ENCODE assay signal across 16 cellular contexts in the genomic region with DNA sequence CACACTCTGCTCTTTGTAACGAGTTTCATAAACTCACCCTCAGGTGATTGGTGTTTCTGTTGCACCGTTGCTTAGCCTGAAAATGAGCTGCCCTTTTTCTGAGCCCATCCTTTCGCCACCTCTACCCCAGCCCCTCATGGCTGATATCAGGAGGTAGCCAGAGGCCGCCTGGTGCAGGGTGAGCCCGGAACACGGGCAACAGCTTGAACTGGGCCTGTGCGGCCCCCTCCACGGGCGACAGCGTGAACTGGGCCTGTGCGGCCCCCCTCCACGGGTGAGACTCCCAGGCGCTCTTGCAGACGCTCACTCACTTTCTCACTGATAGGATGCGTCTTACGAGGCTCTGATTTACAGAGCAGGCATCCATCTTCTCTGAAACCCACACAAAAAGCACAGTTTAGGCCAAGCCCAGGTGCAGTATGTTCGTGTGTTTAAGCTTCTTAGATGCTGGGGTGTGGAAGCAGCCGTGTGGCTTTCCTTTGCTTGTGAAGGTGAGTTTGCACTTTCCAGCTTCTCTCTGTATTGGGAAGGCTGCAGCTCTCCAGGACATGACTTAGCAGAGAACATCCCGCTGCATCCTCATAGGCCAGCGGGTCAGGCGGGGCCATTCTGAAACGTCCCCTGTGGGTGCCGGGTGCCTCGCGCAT.
DNase-seq lines count a peak whose midpoint lies in the region; ATAC-seq and TF ChIP-seq lines count a peak whose summit lies in the region.
"Had no signal": no experiment of that assay in that cellular context is flagged by ENCODE, and none has a peak within 500 bp of the region (broad histone marks: within the 10 kb centered on the region; RNA-seq: fewer than 3 reads in every experiment).

No MANE protein-coding gene starts in this region.

- no peaks in the 10 kb centered on the region for H3K4me1 ChIP-seq in ovary (ENCODE audit: insufficient read depth)
- H3K4me1 ChIP-seq: transverse colon had no signal

- no peaks in the 10 kb centered on the region for H3K9me3 ChIP-seq in ovary
- H3K9me3 ChIP-seq: transverse colon had no signal

- H3K4me3 Mint-ChIP-seq in activated CD4-positive, alpha-beta T cell treated with anti-CD3 and anti-CD28 coated beads for 36 hours: no peak overlapping the region
- H3K4me3 Mint-ChIP-seq in IgD-negative memory B cell (no peak overlapping the region), endothelial cell (ENCODE audit: unreplicated experiment) (peak overlapping the region; percentile 27)
- H3K4me3 Mint-ChIP-seq: activated CD4-positive, alpha-beta memory T cell treated with anti-CD3 and anti-CD28 coated beads for 36 hours had no signal

- intact Hi-C loops in activated CD4-positive, alpha-beta T cell treated with anti-CD3 and anti-CD28 coated beads for 36 hours (cut with DNase I, micrococcal nuclease): no loop called here
- intact Hi-C loops in ovary (cut with DNase I): no loop called here

- ATAC-seq in activated CD4-positive, alpha-beta T cell treated with anti-CD3 and anti-CD28 coated beads for 36 hours: no peak

- H3K9me3 Mint-ChIP-seq in activated CD4-positive, alpha-beta T cell treated with anti-CD3 and anti-CD28 coated beads for 36 hours (ENCODE audit: low read depth): no peaks in the 10 kb centered on the region
- H3K9me3 Mint-ChIP-seq in IgD-negative memory B cell (no peaks in the 10 kb centered on the region), endothelial cell (ENCODE audit: unreplicated experiment) (no peaks in the 10 kb centered on the region)
- H3K9me3 Mint-ChIP-seq: activated CD4-positive, alpha-beta memory T cell treated with anti-CD3 and anti-CD28 coated beads for 36 hours had no signal

- no peak overlapping the region for H3K27ac ChIP-seq in ovary
- H3K27ac ChIP-seq: C4-2B, transverse colon had no signal

- POLR2A ChIA-PET in activated CD4-positive, alpha-beta T cell treated with anti-CD3 and anti-CD28 coated beads for 36 hours (lab: Charles Lee): no interaction called here

- H3K4me3 ChIP-seq in ovary: no peak overlapping the region
- H3K4me3 ChIP-seq: transverse colon had no signal

- CTCF ChIA-PET in activated CD4-positive, alpha-beta T cell treated with anti-CD3 and anti-CD28 coated beads for 36 hours (lab: Charles Lee): interaction anchor here (0.6 kb wide), 1 partner anchor 201 kb away, joined by 3 read pairs; no protein-coding TSS in a partner anchor

- H3K27ac Mint-ChIP-seq in activated CD4-positive, alpha-beta T cell treated with anti-CD3 and anti-CD28 coated beads for 36 hours: peak overlapping the region; percentile 58
- H3K27ac Mint-ChIP-seq in IgD-negative memory B cell (peak overlapping the region in 2 of 3 donors; percentile 27 to 60), endothelial cell (ENCODE audit: unreplicated experiment) (no peak overlapping the region)
- H3K27ac Mint-ChIP-seq: activated CD4-positive, alpha-beta memory T cell treated with anti-CD3 and anti-CD28 coated beads for 36 hours had no signal

- H3K36me3 Mint-ChIP-seq in activated CD4-positive, alpha-beta T cell treated with anti-CD3 and anti-CD28 coated beads for 36 hours (ENCODE audit: low read depth): peaks cover 20% of the 10 kb centered on the region
- no peaks in the 10 kb centered on the region for H3K36me3 Mint-ChIP-seq in IgD-negative memory B cell
- H3K36me3 Mint-ChIP-seq in endothelial cell (ENCODE audit: low read depth, unreplicated experiment): peaks cover 12% of the 10 kb centered on the region

- WGBS in ovary, 3 donors: 88 to 90% (median 90%) methylated on average over 25 of the region's 25 CpGs

- no peaks in the 10 kb centered on the region for H3K36me3 ChIP-seq in ovary
- H3K36me3 ChIP-seq: transverse colon had no signal

- no peak for TF ChIP-seq EP300 in ovary (IDR thresholded peaks at IDR 0.05)

- TF ChIP-seq CTCF in endothelial cell (IDR thresholded peaks at IDR 0.05; ENCODE audit: unreplicated experiment): no peak
- TF ChIP-seq CTCF in ovary (IDR thresholded peaks at IDR 0.05): no peak
- TF ChIP-seq CTCF in GM20000 (IDR thresholded peaks at IDR 0.05; ENCODE audit: extremely low read depth, missing control alignments): no peak

- TF ChIP-seq POLR2A in ovary (IDR thresholded peaks at IDR 0.05): no peak

- peaks cover 8% of the 10 kb centered on the region for H3K4me1 Mint-ChIP-seq in activated CD4-positive, alpha-beta T cell treated with anti-CD3 and anti-CD28 coated beads for 36 hours
- H3K4me1 Mint-ChIP-seq in IgD-negative memory B cell: no peaks in the 10 kb centered on the region
- H3K4me1 Mint-ChIP-seq in endothelial cell (ENCODE audit: unreplicated experiment): peaks cover under 1% of the 10 kb centered on the region

- DNase-seq in activated CD4-positive, alpha-beta T cell treated with anti-CD3 and anti-CD28 coated beads for 36 hours: no peak
- no peak for DNase-seq in activated CD4-positive, alpha-beta T cell treated with anti-CD3 and anti-CD28 coated beads, Interleukin-2, amount 50 U/mL, for 4 hours
- DNase-seq in endothelial cell (ENCODE audit: low spot score): no peak
- DNase-seq in ovary: peak in 3 of 5 donors; percentile 8 to 13 (median 11)
- no peak for DNase-seq in GM20000 (ENCODE audit: low spot score)
- DNase-seq in AG20443 (ENCODE audit: low spot score): no peak
- no peak for DNase-seq in activated effector memory CD4-positive, alpha-beta T cell treated with Interleukin-2 at 50 U/mL for 16 hours
- DNase-seq: 8988T; activated CD4-positive, alpha-beta memory T cell treated with anti-CD3 and anti-CD28 coated beads for 36 hours; DMS79; IMR-90; NCI-H2081; NCI-H524 treated with DMSO at 0.1 percent for 48 hours; transverse colon had no signal

- H3K27me3 Mint-ChIP-seq in activated CD4-positive, alpha-beta T cell treated with anti-CD3 and anti-CD28 coated beads for 36 hours: no peaks in the 10 kb centered on the region
- no peaks in the 10 kb centered on the region for H3K27me3 Mint-ChIP-seq in IgD-negative memory B cell
- peaks cover 5% of the 10 kb centered on the region for H3K27me3 Mint-ChIP-seq in endothelial cell (ENCODE audit: unreplicated experiment)
- H3K27me3 Mint-ChIP-seq: activated CD4-positive, alpha-beta memory T cell treated with anti-CD3 and anti-CD28 coated beads for 36 hours had no signal

- no peaks in the 10 kb centered on the region for H3K27me3 ChIP-seq in ovary
- H3K27me3 ChIP-seq: transverse colon had no signal

Comparison
In these comparisons a context has a peak if more than half of its experiments do, and no peak if none do; other contexts are left out.
1. DNase-seq: peak in ovary (3 of 5); none in activated CD4-positive, alpha-beta T cell treated with anti-CD3 and anti-CD28 coated beads for 36 hours (single experiment), activated CD4-positive, alpha-beta T cell treated with anti-CD3 and anti-CD28 coated beads, Interleukin-2, amount 50 U/mL, for 4 hours (0 of 2), endothelial cell (single experiment), GM20000 (single experiment), AG20443 (single experiment) and activated effector memory CD4-positive, alpha-beta T cell treated with Interleukin-2 at 50 U/mL for 16 hours (single experiment).